ENCODE assay signal across 1 cellular context in genomic region chr7:100101016-100101862, GRCh38.
A peak's percentile ranks its signal among the peaks of the same experiment; 100 is the strongest.
TF ChIP-seq lines count a peak whose summit lies in the region.

Gene AP4M1, plus strand, starts transcription at chr7:100101643. Its CDS starts 72 bp downstream, at chr7:100101715.
Gene MCM7, minus strand, starts transcription at chr7:100101397. Its CDS starts 103 bp downstream, at chr7:100101294.

TF ChIP-seq in K562, 482 proteins besides CTCF, POLR2A, EP300 and RAD21 (continued from another document and continues in another):
- peak; percentile 43 for TF ChIP-seq ETS1 (conservative IDR thresholded peaks at IDR 0.05; ENCODE audit: control insufficient read depth, low read depth, low read length)
- no peak; the same call in 1 of the 2 replicates for TF ChIP-seq CEBPG (CRISPR knock-in tag; IDR thresholded peaks at IDR 0.05)
- peak in 1 of 2 experiments; percentile 19; a peak in 1 of 4 replicates for TF ChIP-seq CEBPG (tag; conservative IDR thresholded peaks at IDR 0.05 in 1 of 2, IDR thresholded peaks at IDR 0.05 in 1 of 2)
- TF ChIP-seq SPI1 (IDR thresholded peaks at IDR 0.05; ENCODE audit: borderline replicate concordance, low read depth, low read length) = no peak
- TF ChIP-seq CREBBP (IDR thresholded peaks at IDR 0.05; ENCODE audit: low read depth, low read length) = no peak
- TF ChIP-seq ZNF778 (CRISPR knock-in tag; IDR thresholded peaks at IDR 0.05) = no peak
- no peak for TF ChIP-seq REST (CRISPR knock-in tag; IDR thresholded peaks at IDR 0.05; ENCODE audit: low read depth)
- TF ChIP-seq MCM7 (IDR thresholded peaks at IDR 0.05) = no peak
- TF ChIP-seq GMEB1 (CRISPR knock-in tag; IDR thresholded peaks at IDR 0.05) = peak; percentile 93
- TF ChIP-seq ZNF75A (CRISPR knock-in tag; IDR thresholded peaks at IDR 0.05) = no peak
- TF ChIP-seq AFF4 (CRISPR knock-in tag; IDR thresholded peaks at IDR 0.05) = no peak
- TF ChIP-seq HOXB6 (CRISPR knock-in tag; IDR thresholded peaks at IDR 0.05; ENCODE audit: borderline replicate concordance) = no peak
- TF ChIP-seq PTRF (tag; IDR thresholded peaks at IDR 0.05) = no peak
- TF ChIP-seq ARID1B (IDR thresholded peaks at IDR 0.05) = no peak
- no peak for TF ChIP-seq ZNF280A (IDR thresholded peaks at IDR 0.05; ENCODE audit: low read depth, partially characterized antibody)
- TF ChIP-seq ZNF398 (CRISPR knock-in tag; IDR thresholded peaks at IDR 0.05) = no peak
- TF ChIP-seq BRCA1 (IDR thresholded peaks at IDR 0.05) = no peak
- no peak for TF ChIP-seq BRCA1 (CRISPR knock-in tag; IDR thresholded peaks at IDR 0.05)
- TF ChIP-seq TEAD4 (IDR thresholded peaks at IDR 0.05; ENCODE audit: low read length) = no peak; the same call in 1 of the 2 replicates
- TF ChIP-seq TEAD4 (CRISPR knock-in tag; IDR thresholded peaks at IDR 0.05; ENCODE audit: borderline replicate concordance) = no peak
- no peak for TF ChIP-seq HMG20A (CRISPR knock-in tag; conservative IDR thresholded peaks at IDR 0.05)
- peak; percentile 96 for TF ChIP-seq NFYB (IDR thresholded peaks at IDR 0.05; ENCODE audit: extremely low read depth, insufficient read length)
- no peak for TF ChIP-seq ZNF518B (CRISPR knock-in tag; IDR thresholded peaks at IDR 0.05)
- TF ChIP-seq CHAMP1 (IDR thresholded peaks at IDR 0.05) = no peak
- TF ChIP-seq HIVEP1 (CRISPR knock-in tag; IDR thresholded peaks at IDR 0.05) = 0 out of 2 replicates have a peak, but pooled peaks have one; percentile 41
- TF ChIP-seq TAF9B (IDR thresholded peaks at IDR 0.05; ENCODE audit: partially characterized antibody) = peak; percentile 89
- peak; percentile 84 for TF ChIP-seq CBFA2T2 (conservative IDR thresholded peaks at IDR 0.05)
- no peak for TF ChIP-seq STAG1 (CRISPR knock-in tag; IDR thresholded peaks at IDR 0.05; ENCODE audit: borderline replicate concordance)
- no peak for TF ChIP-seq ZNF696 (CRISPR knock-in tag; conservative IDR thresholded peaks at IDR 0.05)
- TF ChIP-seq POLR2AphosphoS2 (IDR thresholded peaks at IDR 0.05; ENCODE audit: low read length) = no peak
- TF ChIP-seq TRIM25 (IDR thresholded peaks at IDR 0.05; ENCODE audit: borderline replicate concordance) = no peak; the same call in 1 of the 2 replicates
- TF ChIP-seq CSDE1 (IDR thresholded peaks at IDR 0.05) = no peak
- peak; percentile 61 for TF ChIP-seq SIN3B (IDR thresholded peaks at IDR 0.05; ENCODE audit: low read depth)
- TF ChIP-seq ZNF133 (CRISPR knock-in tag; IDR thresholded peaks at IDR 0.05) = no peak
- peak; percentile 66 for TF ChIP-seq FUS (optimal IDR thresholded peaks at IDR 0.05; ENCODE audit: low read depth, low read length)
- TF ChIP-seq ZNF764 (CRISPR knock-in tag; IDR thresholded peaks at IDR 0.05; ENCODE audit: low read depth) = no peak
- TF ChIP-seq GATA2 (CRISPR knock-in tag; IDR thresholded peaks at IDR 0.05) = no peak
